In the genomic region with DNA sequence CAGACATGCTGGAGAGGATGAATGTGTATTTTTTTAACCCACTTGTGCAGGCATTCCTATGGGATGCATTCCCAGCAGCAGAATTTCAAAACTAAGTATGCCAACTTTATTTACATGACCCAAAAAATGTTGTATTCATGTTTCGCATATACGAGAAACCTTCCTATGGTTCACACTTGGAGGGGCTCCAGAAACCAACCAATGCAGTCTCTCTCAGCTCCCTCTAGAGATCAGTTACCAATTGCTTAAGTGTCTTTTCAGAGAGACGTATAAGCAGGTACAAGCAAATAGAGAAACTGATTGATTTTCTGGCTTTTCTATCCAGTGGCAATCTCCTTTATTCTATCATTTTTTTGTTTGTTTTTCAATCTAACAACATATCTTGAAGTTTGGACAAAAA, we compare ENCODE assay signal across 14 cellular contexts.
"Had no signal": no experiment of that assay in that cellular context is flagged by ENCODE, and none has a peak within 500 bp of the region (broad histone marks: within the 10 kb centered on the region; RNA-seq: fewer than 3 reads in every experiment).

No MANE protein-coding gene starts in this region.

- H3K27ac Mint-ChIP-seq: activated naive CD4-positive, alpha-beta T cell treated with anti-CD3 and anti-CD28 coated beads, Interleukin-2, amount 50 U/mL, for 24 hours; activated T-helper 2 cell treated with anti-CD3 and anti-CD28 coated beads, Interferon-gamma antibody, Interleukin-2, Interleukin-4, amounts not matched to agents 10 μg/mL and 5 μg/mL and 100 μg/mL, durations not matched to agents 14 hours and 24 hours and 36 hours; immature natural killer cell; natural killer cell; type B pancreatic cell had no signal

- H3K4me3 ChIP-seq: spleen had no signal

- H3K9me3 Mint-ChIP-seq: immature natural killer cell, natural killer cell had no signal

- ATAC-seq: left cardiac atrium, natural killer cell, sciatic nerve had no signal

- H3K36me3 Mint-ChIP-seq: activated naive CD4-positive, alpha-beta T cell treated with anti-CD3 and anti-CD28 coated beads, Interleukin-2, amount 50 U/mL, for 24 hours; immature natural killer cell; natural killer cell had no signal

- DNase-seq: dermis blood vessel endothelial cell; glutamatergic neuron; immature natural killer cell; left cardiac atrium; natural killer cell; occipital lobe; spleen; stimulated activated CD4-positive, alpha-beta T cell treated with anti-CD3 and anti-CD28 coated beads, Interleukin-1b, Interleukin-23, amount 100 ng/mL, for 48 hours; stimulated activated naive CD4-positive, alpha-beta T cell had no signal

- H3K27me3 Mint-ChIP-seq: activated naive CD4-positive, alpha-beta T cell treated with anti-CD3 and anti-CD28 coated beads, Interleukin-2, amount 50 U/mL, for 24 hours; central memory CD8-positive, alpha-beta T cell; type B pancreatic cell had no signal

- H3K4me3 Mint-ChIP-seq: activated naive CD4-positive, alpha-beta T cell treated with anti-CD3 and anti-CD28 coated beads, Interleukin-2, amount 50 U/mL, for 24 hours; central memory CD8-positive, alpha-beta T cell; immature natural killer cell; natural killer cell; type B pancreatic cell had no signal
